9 cellular contexts compared by ENCODE assay signal in the genomic region with DNA sequence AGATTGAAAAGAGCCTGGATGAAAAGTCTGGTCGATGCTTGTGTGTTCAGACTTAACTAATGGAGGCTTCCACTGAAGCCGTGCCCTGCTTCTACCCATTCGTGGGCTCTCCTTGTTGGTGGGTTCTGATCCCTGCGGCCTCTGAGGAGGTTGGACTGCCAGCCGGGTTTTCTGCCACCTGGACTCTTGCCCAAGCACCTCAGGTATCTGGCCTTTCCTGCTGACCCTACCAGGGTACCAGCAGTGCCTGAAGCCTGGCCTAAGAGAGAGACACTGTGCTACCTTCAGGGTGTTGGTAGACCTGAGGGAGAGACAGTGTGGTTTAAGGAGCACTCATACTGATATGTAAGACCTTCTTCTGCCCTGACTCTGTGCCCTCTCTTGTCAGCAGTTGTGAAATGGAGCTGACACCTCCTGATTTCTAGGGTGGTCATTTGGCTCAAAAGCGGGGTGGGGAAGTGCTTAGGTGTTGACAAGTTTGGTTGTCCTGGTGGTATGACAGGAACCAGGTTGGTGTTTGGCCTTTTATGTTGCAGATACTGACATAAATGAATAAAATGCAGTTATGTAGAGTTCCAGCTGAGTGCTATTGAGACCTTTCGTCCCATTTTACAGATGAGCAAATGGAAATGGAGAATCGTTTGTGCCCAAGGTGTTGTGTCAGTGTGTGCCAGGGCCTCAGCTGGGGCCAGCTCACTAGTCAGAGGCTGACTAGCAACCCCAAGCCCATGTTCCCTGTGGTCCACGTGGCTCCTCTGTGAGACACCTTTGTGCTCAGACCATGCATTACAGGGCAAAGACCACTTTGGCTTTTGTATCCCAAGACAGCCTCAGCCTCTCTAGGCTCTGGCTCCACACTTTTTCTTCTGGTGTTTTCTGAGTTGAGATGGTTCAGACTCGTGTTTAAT. TPM values are rescaled to one million over a fixed set of nuclear protein-coding genes. Genes with fewer than 3 reads are reported as not detected.
A peak's percentile ranks its signal among the peaks of the same experiment; 100 is the strongest.
DNase-seq lines count a peak whose midpoint lies in the region; ATAC-seq and TF ChIP-seq lines count a peak whose summit lies in the region.
"Had no signal": no experiment of that assay in that cellular context is flagged by ENCODE, and none has a peak within 500 bp of the region (broad histone marks: within the 10 kb centered on the region; RNA-seq: fewer than 3 reads in every experiment).

No MANE protein-coding gene starts in this region.

- CTCF ChIA-PET in RWPE1 (lab: Yijun Ruan, JAX): interaction anchor here (0.6 kb wide), 2 partner anchors 111 to 580 kb away, joined by 3 read pairs; no protein-coding TSS in a partner anchor

- peak overlapping the region; percentile 87 for H3K27ac ChIP-seq in CD4-positive, CD25-positive, alpha-beta regulatory T cell (ENCODE audit: insufficient read depth, low read length, poor library complexity, severe bottlenecking)
- H3K27ac ChIP-seq in RWPE1 (peak overlapping the region; percentile 34), neural progenitor cell (no peak overlapping the region)
- H3K27ac ChIP-seq in effector memory CD4-positive, alpha-beta T cell (ENCODE audit: insufficient read depth, low read length, poor library complexity, severe bottlenecking): peak overlapping the region; percentile 88

- TF ChIP-seq CTCF in RWPE1 (conservative IDR thresholded peaks at IDR 0.05; ENCODE audit: low read depth) (no peak), neural progenitor cell (IDR thresholded peaks at IDR 0.05) (no peak), foreskin fibroblast (IDR thresholded peaks at IDR 0.05; ENCODE audit: low read depth, low read length) (no peak)

- H3K27me3 ChIP-seq in CD4-positive, CD25-positive, alpha-beta regulatory T cell (ENCODE audit: control insufficient read depth, insufficient read depth, low read length): no peaks in the 10 kb centered on the region
- no peaks in the 10 kb centered on the region for H3K27me3 ChIP-seq in effector memory CD4-positive, alpha-beta T cell (replicated peaks; ENCODE audit: control insufficient read depth, insufficient read depth, low read length, poor library complexity, severe bottlenecking)
- H3K27me3 ChIP-seq in neural progenitor cell (peaks cover 8% of the 10 kb centered on the region), H7 (ENCODE audit: control insufficient read depth, insufficient read depth, low read length) (no peaks in the 10 kb centered on the region)

- POLR2A ChIA-PET in RWPE1 (lab: Yijun Ruan, JAX; ENCODE audit: low non-redundant PET): no interaction called here

- peaks cover 89% of the 10 kb centered on the region for H3K4me1 ChIP-seq in CD4-positive, CD25-positive, alpha-beta regulatory T cell (ENCODE audit: control insufficient read depth, insufficient read depth, low read length, poor library complexity, severe bottlenecking)
- H3K4me1 ChIP-seq in effector memory CD4-positive, alpha-beta T cell (ENCODE audit: control insufficient read depth, insufficient read depth, low read length, poor library complexity, severe bottlenecking): peaks cover 62% of the 10 kb centered on the region
- peaks cover 52% of the 10 kb centered on the region for H3K4me1 ChIP-seq in neural progenitor cell

- no peaks in the 10 kb centered on the region for H3K9me3 Mint-ChIP-seq in CD4-positive, CD25-positive, alpha-beta regulatory T cell
- no peaks in the 10 kb centered on the region for H3K9me3 Mint-ChIP-seq in neural progenitor cell

- no peaks in the 10 kb centered on the region for H3K9me3 ChIP-seq in CD4-positive, CD25-positive, alpha-beta regulatory T cell (ENCODE audit: control insufficient read depth in 2 of 2, low read length in 2 of 2)
- no peaks in the 10 kb centered on the region for H3K9me3 ChIP-seq in effector memory CD4-positive, alpha-beta T cell (ENCODE audit: control insufficient read depth, low read length)
- H3K9me3 ChIP-seq in neural progenitor cell (ENCODE audit: low read depth): no peaks in the 10 kb centered on the region

- peak overlapping the region; percentile 95 to 97 (median 96) for H3K4me3 Mint-ChIP-seq in CD4-positive, CD25-positive, alpha-beta regulatory T cell
- peak overlapping the region; percentile 96 for H3K4me3 Mint-ChIP-seq in neural progenitor cell

- H3K4me2 ChIP-seq in neural progenitor cell: peak overlapping the region; percentile 90

- peak overlapping the region; percentile 89 for H3K4me3 ChIP-seq in CD4-positive, CD25-positive, alpha-beta regulatory T cell (ENCODE audit: low read depth, low read length)
- peak overlapping the region; percentile 66 for H3K4me3 ChIP-seq in effector memory CD4-positive, alpha-beta T cell (ENCODE audit: insufficient read depth, low read depth, low read length, poor library complexity, severe bottlenecking)
- no peak overlapping the region for H3K4me3 ChIP-seq in neural progenitor cell
- H3K4me3 ChIP-seq in H7 (ENCODE audit: insufficient read depth, low read depth, low read length): no peak overlapping the region
- H3K4me3 ChIP-seq in foreskin fibroblast (ENCODE audit: low read depth in 1 of 2, low read length in 2 of 2): no peak overlapping the region

- DNase-seq in CD4-positive, CD25-positive, alpha-beta regulatory T cell: no peak
- DNase-seq in RWPE1 (ENCODE audit: low spot score) (no peak), neural progenitor cell (ENCODE audit: low spot score) (no peak), kidney tubule cell (ENCODE audit: low spot score) (no peak), H7 (no peak), foreskin fibroblast (no peak)
- no peak for DNase-seq in effector memory CD4-positive, alpha-beta T cell
- DNase-seq: NCI-H69 had no signal

- peak overlapping the region; percentile 92 to 100 (median 94) for H3K27ac Mint-ChIP-seq in CD4-positive, CD25-positive, alpha-beta regulatory T cell
- peak overlapping the region; percentile 51 for H3K27ac Mint-ChIP-seq in neural progenitor cell

- H4K20me1 ChIP-seq in neural progenitor cell (ENCODE audit: low read depth): peaks cover 75% of the 10 kb centered on the region

- peaks cover 7% of the 10 kb centered on the region for H3K36me3 ChIP-seq in CD4-positive, CD25-positive, alpha-beta regulatory T cell (ENCODE audit: control insufficient read depth, insufficient read depth, low read length)
- H3K36me3 ChIP-seq in effector memory CD4-positive, alpha-beta T cell (ENCODE audit: control insufficient read depth, insufficient read depth, low read length): no peaks in the 10 kb centered on the region
- no peaks in the 10 kb centered on the region for H3K36me3 ChIP-seq in neural progenitor cell
- peaks cover 4% of the 10 kb centered on the region for H3K36me3 ChIP-seq in H7 (replicated peaks; ENCODE audit: control insufficient read depth, insufficient read depth, low read length)

- H3K36me3 Mint-ChIP-seq in CD4-positive, CD25-positive, alpha-beta regulatory T cell: peaks cover 11% of the 10 kb centered on the region
- H3K36me3 Mint-ChIP-seq in neural progenitor cell: peaks cover 34% of the 10 kb centered on the region

- peaks cover 6% of the 10 kb centered on the region for H3K27me3 Mint-ChIP-seq in CD4-positive, CD25-positive, alpha-beta regulatory T cell
- H3K27me3 Mint-ChIP-seq in neural progenitor cell (ENCODE audit: insufficient read depth, low read depth): peaks cover 6% of the 10 kb centered on the region

- no peak overlapping the region for H2AFZ ChIP-seq in neural progenitor cell (replicated peaks)

- peaks cover 29 to 73% (median 64%) of the 10 kb centered on the region in 4 donors for H3K4me1 Mint-ChIP-seq in CD4-positive, CD25-positive, alpha-beta regulatory T cell
- H3K4me1 Mint-ChIP-seq in neural progenitor cell: peaks cover 57% of the 10 kb centered on the region

- peaks cover 14% of the 10 kb centered on the region for H3F3A ChIP-seq in neural progenitor cell (ENCODE audit: low read depth)

- H3K79me2 ChIP-seq in neural progenitor cell (ENCODE audit: low read depth): peaks cover 81% of the 10 kb centered on the region

- no peak overlapping the region for H3K9ac ChIP-seq in neural progenitor cell

- no peak for ATAC-seq in CD4-positive, CD25-positive, alpha-beta regulatory T cell (ENCODE audit: low read depth in 2 of 2)
- no peak for ATAC-seq in GM18870 (IDR thresholded peaks at IDR 0.05; ENCODE audit: unreplicated experiment)

RNA-seq across cellular contexts. Expression of gene PLCG1, which starts 3.1 kb away (rescaled TPM):
- total RNA-seq in CD4-positive, CD25-positive, alpha-beta regulatory T cell: 540 TPM
- 10 to 100 TPM; 30.4 to 36.1 (median 33.0) TPM for polyA plus RNA-seq in CD4-positive, CD25-positive, alpha-beta regulatory T cell
- total RNA-seq in neural progenitor cell (ENCODE audit: low replicate concordance): 146 and 265 TPM in 2 replicates
- total RNA-seq in H7 (2014; rRNA removed; shearing (Covaris generic)): 132 and 194 TPM in 2 replicates

Comparison
In these comparisons a context has a peak if more than half of its experiments do, and no peak if none do; other contexts are left out.
1. H3K4me3 ChIP-seq: peak in CD4-positive, CD25-positive, alpha-beta regulatory T cell (single experiment) and effector memory CD4-positive, alpha-beta T cell (single experiment); none in neural progenitor cell (single experiment), H7 (single experiment) and foreskin fibroblast (0 of 2).